Comparison of ENCODE assay signal across 7 cellular contexts in the genomic region with DNA sequence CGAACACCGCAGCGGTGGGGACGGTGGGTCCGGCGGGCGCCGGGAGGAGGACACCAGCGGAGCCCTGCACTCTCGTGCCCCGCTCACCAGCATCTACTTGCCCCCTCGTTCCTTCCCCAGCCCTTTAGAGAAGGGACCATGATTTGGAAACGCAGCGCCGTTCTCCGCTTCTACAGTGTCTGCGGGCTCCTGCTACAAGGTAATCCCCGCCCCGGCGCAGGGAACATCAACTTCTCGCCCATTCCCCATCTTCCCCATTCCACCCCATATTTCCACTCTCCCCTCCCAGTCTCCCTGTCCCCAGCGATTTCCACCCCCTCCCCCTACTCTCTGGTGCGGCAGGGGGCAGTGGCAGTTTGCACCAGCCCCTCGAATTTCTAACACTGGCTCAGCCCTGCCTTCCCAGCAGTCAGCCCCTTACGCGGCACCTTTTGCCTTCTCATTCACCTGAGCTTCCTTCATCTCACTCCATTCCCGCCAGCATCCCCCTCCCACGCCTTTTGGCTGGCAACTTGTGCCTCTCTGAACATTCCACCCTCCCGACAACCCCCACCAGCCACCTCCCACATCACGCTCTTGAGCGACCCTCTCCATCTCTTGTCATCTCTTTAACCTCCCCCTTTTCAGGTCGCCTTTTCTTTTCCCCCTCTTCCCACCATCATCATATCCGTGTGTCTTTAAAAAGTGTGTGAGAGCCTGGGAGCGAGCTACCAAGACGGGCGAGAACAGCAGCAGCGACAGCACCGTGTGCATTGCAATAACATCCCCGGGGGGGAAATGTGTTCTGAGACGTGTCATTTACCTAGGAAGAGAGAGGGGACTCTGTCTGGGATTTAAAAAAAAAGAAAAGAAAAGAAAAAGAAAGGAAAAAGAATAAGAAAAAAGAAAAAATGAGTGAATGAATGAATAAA. TPM values are rescaled to one million over a fixed set of nuclear protein-coding genes. Genes with fewer than 3 reads are reported as not detected.
DNase-seq lines count a peak whose midpoint lies in the region; ATAC-seq, FAIRE-seq and TF ChIP-seq lines count a peak whose summit lies in the region.

No MANE protein-coding gene starts in this region.

- FAIRE-seq in H54 (lab: Jason Lieb, UNC): no peak

- peak overlapping the region; percentile 98 for H2AFZ ChIP-seq in smooth muscle cell (ENCODE audit: low read depth)

- H3K4me1 ChIP-seq in smooth muscle cell (ENCODE audit: low read depth): peaks cover 3% of the 10 kb centered on the region

- TF ChIP-seq POLR2A in H54 (IDR thresholded peaks at IDR 0.05; ENCODE audit: low read depth, low read length): no peak

- H3K4me3 ChIP-seq in WERI-Rb-1 (ENCODE audit: low read depth, low read length) (peak overlapping the region; percentile 62), smooth muscle cell (peak overlapping the region; percentile 95)

- H3K4me2 ChIP-seq in smooth muscle cell: peak overlapping the region; percentile 95

- peak; percentile 37 for DNase-seq in WERI-Rb-1
- peak; percentile 43 to 50 for DNase-seq in hippocampal formation (lab: John Stamatoyannopoulos, UW)
- DNase-seq in smooth muscle cell (lab: John Stamatoyannopoulos, UW; ENCODE audit: unreplicated experiment): no peak
- DNase-seq in NK-92 (lab: John Stamatoyannopoulos, UW; ENCODE audit: unreplicated experiment): no peak
- no peak for DNase-seq in H54 (ENCODE audit: insufficient read length, low spot score)
- DNase-seq in DMS79 treated with DMSO at 0.1 percent for 48 hours (lab: John Stamatoyannopoulos, UW): no peak

- H3K27ac ChIP-seq in WERI-Rb-1 (no peak overlapping the region), smooth muscle cell (ENCODE audit: low read depth) (no peak overlapping the region)

- H4K20me1 ChIP-seq in smooth muscle cell (ENCODE audit: low read depth): no peaks in the 10 kb centered on the region

- no peaks in the 10 kb centered on the region for H3K79me2 ChIP-seq in smooth muscle cell (ENCODE audit: low read depth)

- H3F3A ChIP-seq in smooth muscle cell (ENCODE audit: low read depth): no peaks in the 10 kb centered on the region

- peak; percentile 5 for ATAC-seq in HG03139 (IDR thresholded peaks at IDR 0.05; ENCODE audit: unreplicated experiment)

- H3K9ac ChIP-seq in smooth muscle cell (ENCODE audit: low read depth): no peak overlapping the region

- H3K36me3 ChIP-seq in WERI-Rb-1 (no peaks in the 10 kb centered on the region), smooth muscle cell (ENCODE audit: low read depth) (no peaks in the 10 kb centered on the region)

- WGBS in smooth muscle cell (ENCODE audit: low lambda C conversion rate): 1% methylated on average over 39 of the region's 40 CpGs

- H3K27me3 ChIP-seq in WERI-Rb-1 (ENCODE audit: insufficient read depth, low read depth, severe bottlenecking): no peaks in the 10 kb centered on the region
- peaks cover 58% of the 10 kb centered on the region for H3K27me3 ChIP-seq in smooth muscle cell (ENCODE audit: low read depth)

- H3K9me3 ChIP-seq in WERI-Rb-1 (ENCODE audit: severe bottlenecking) (no peaks in the 10 kb centered on the region), smooth muscle cell (replicated peaks; ENCODE audit: low read depth) (no peaks in the 10 kb centered on the region)

- TF ChIP-seq CTCF in WERI-Rb-1 (IDR thresholded peaks at IDR 0.05; ENCODE audit: low read depth, low read length): no peak
- no peak for TF ChIP-seq CTCF in smooth muscle cell (IDR thresholded peaks at IDR 0.05; ENCODE audit: borderline replicate concordance, insufficient read depth, poor library complexity, severe bottlenecking)

RNA-seq across cellular contexts. Expression of a gene that starts 0.9 kb away (rescaled TPM):
- total RNA-seq in smooth muscle cell: 0.13 and 0.90 TPM in 2 replicates
- not detected in 2 replicates for polyA plus RNA-seq in smooth muscle cell

Comparison
In these comparisons a context has a peak if more than half of its experiments do, and no peak if none do; other contexts are left out.
1. DNase-seq: peak in WERI-Rb-1 (single experiment) and hippocampal formation (2 of 2); none in smooth muscle cell (single experiment), NK-92 (single experiment), H54 (single experiment) and DMS79 treated with DMSO at 0.1 percent for 48 hours (single experiment).